12 cellular contexts compared by ENCODE assay signal in genomic region chr15:90212221-90213079, GRCh38. TPM values are rescaled to one million over a fixed set of nuclear protein-coding genes. Genes with fewer than 3 reads are reported as not detected.
A peak's percentile ranks its signal among the peaks of the same experiment; 100 is the strongest.
DNase-seq lines count a peak whose midpoint lies in the region; ATAC-seq, FAIRE-seq and TF ChIP-seq lines count a peak whose summit lies in the region.
"Had no signal": no experiment of that assay in that cellular context is flagged by ENCODE, and none has a peak within 500 bp of the region (broad histone marks: within the 10 kb centered on the region; RNA-seq: fewer than 3 reads in every experiment).

No MANE protein-coding gene starts in this region.

- no peaks in the 10 kb centered on the region for H3K4me1 ChIP-seq in GM23338 (ENCODE audit: insufficient read depth)
- H3K4me1 ChIP-seq in kidney (ENCODE audit: control insufficient read depth in 1 of 2, insufficient read depth in 1 of 2, low read depth in 1 of 2, low read length in 2 of 2): peaks cover 20 to 25% of the 10 kb centered on the region in 2 donors

- no peak overlapping the region for H3K4me3 Mint-ChIP-seq in GM23338
- H3K4me3 Mint-ChIP-seq in stimulated activated memory B cell treated with anti-CD40 and anti-IgM and Interleukin-4, amounts not matched to agents 10 μg/mL and 1 μg/mL and 100 μg/mL, for 72 hours: peak overlapping the region; percentile 17
- H3K4me3 Mint-ChIP-seq in activated CD4-positive, alpha-beta memory T cell treated with anti-CD3 and anti-CD28 coated beads for 36 hours: no peak overlapping the region

- peaks cover 13% of the 10 kb centered on the region for H4K20me1 ChIP-seq in GM23338 (replicated peaks; ENCODE audit: insufficient read depth)

- no peak for ATAC-seq in GM23338
- no peak for ATAC-seq in stimulated activated memory B cell treated with anti-CD40 and anti-IgM and Interleukin-4, amounts not matched to agents 10 μg/mL and 1 μg/mL and 100 μg/mL, for 72 hours

- peaks cover 3% of the 10 kb centered on the region; the same call in 2 of the 3 replicates for H3K36me3 Mint-ChIP-seq in GM23338 (ENCODE audit: low read depth)
- peaks cover 23% of the 10 kb centered on the region for H3K36me3 Mint-ChIP-seq in stimulated activated memory B cell treated with anti-CD40 and anti-IgM and Interleukin-4, amounts not matched to agents 10 μg/mL and 1 μg/mL and 100 μg/mL, for 72 hours
- peaks cover 2% of the 10 kb centered on the region for H3K36me3 Mint-ChIP-seq in activated CD4-positive, alpha-beta memory T cell treated with anti-CD3 and anti-CD28 coated beads for 36 hours

- H3K9me3 ChIP-seq in WERI-Rb-1 (ENCODE audit: severe bottlenecking) (no peaks in the 10 kb centered on the region), kidney (ENCODE audit: control insufficient read depth in 1 of 2, low read length in 2 of 2) (no peaks in the 10 kb centered on the region)
- H3K9me3 ChIP-seq: right lobe of liver had no signal

- H3K27me3 ChIP-seq in GM23338 (ENCODE audit: insufficient read depth) (no peaks in the 10 kb centered on the region), WERI-Rb-1 (ENCODE audit: insufficient read depth, low read depth, severe bottlenecking) (no peaks in the 10 kb centered on the region)
- H3K27me3 ChIP-seq: right lobe of liver had no signal

- peak overlapping the region; percentile 83; the same call in 1 of the 2 replicates for H3K27ac Mint-ChIP-seq in GM23338
- H3K27ac Mint-ChIP-seq in stimulated activated memory B cell treated with anti-CD40 and anti-IgM and Interleukin-4, amounts not matched to agents 10 μg/mL and 1 μg/mL and 100 μg/mL, for 72 hours: peak overlapping the region; percentile 95
- no peak overlapping the region for H3K27ac Mint-ChIP-seq in activated CD4-positive, alpha-beta memory T cell treated with anti-CD3 and anti-CD28 coated beads for 36 hours

- POLR2A ChIA-PET in activated CD4-positive, alpha-beta memory T cell treated with anti-CD3 and anti-CD28 coated beads for 36 hours (lab: Charles Lee): interaction anchor here (0.9 kb wide), 1 partner anchor 18 kb away, joined by 3 read pairs; no protein-coding TSS in a partner anchor

- intact Hi-C loops in kidney (cut with DNase I): no loop called here
- intact Hi-C loops in activated CD4-positive, alpha-beta memory T cell treated with anti-CD3 and anti-CD28 coated beads for 36 hours (cut with micrococcal nuclease): no loop called here

- CTCF ChIA-PET in activated CD4-positive, alpha-beta memory T cell treated with anti-CD3 and anti-CD28 coated beads for 36 hours (lab: Charles Lee): interaction anchor here (1.0 to 1.1 kb wide), 2 partner anchors 9 to 74 kb away, joined by 3 read pairs; no protein-coding TSS in a partner anchor

- no peak for DNase-seq in GM23338 (ENCODE audit: low spot score)
- DNase-seq in WERI-Rb-1: no peak
- peak; percentile 82 for DNase-seq in kidney
- no peak for DNase-seq in caudate nucleus (lab: John Stamatoyannopoulos, UW)
- no peak for DNase-seq in activated CD4-positive, alpha-beta memory T cell treated with anti-CD3 and anti-CD28 coated beads for 36 hours
- no peak for DNase-seq in foreskin melanocyte
- DNase-seq in cerebellar nuclear complex (lab: John Stamatoyannopoulos, UW): no peak
- DNase-seq: activated T-cell treated with anti-CD3 and anti-CD28 coated beads for 4 hours, NCI-H2029, right lobe of liver had no signal

- peaks cover 16% of the 10 kb centered on the region for H3K4me1 Mint-ChIP-seq in GM23338
- H3K4me1 Mint-ChIP-seq in stimulated activated memory B cell treated with anti-CD40 and anti-IgM and Interleukin-4, amounts not matched to agents 10 μg/mL and 1 μg/mL and 100 μg/mL, for 72 hours: peaks cover 96% of the 10 kb centered on the region
- H3K4me1 Mint-ChIP-seq in activated CD4-positive, alpha-beta memory T cell treated with anti-CD3 and anti-CD28 coated beads for 36 hours (ENCODE audit: low read depth): peaks cover 34% of the 10 kb centered on the region

- no peak for FAIRE-seq in kidney (lab: Jason Lieb, UNC)
- FAIRE-seq: GM12892 had no signal

- no peaks in the 10 kb centered on the region for H3K9me3 Mint-ChIP-seq in GM23338
- no peaks in the 10 kb centered on the region for H3K9me3 Mint-ChIP-seq in stimulated activated memory B cell treated with anti-CD40 and anti-IgM and Interleukin-4, amounts not matched to agents 10 μg/mL and 1 μg/mL and 100 μg/mL, for 72 hours
- H3K9me3 Mint-ChIP-seq in activated CD4-positive, alpha-beta memory T cell treated with anti-CD3 and anti-CD28 coated beads for 36 hours: no peaks in the 10 kb centered on the region

- H3F3A ChIP-seq in GM23338 (replicated peaks; ENCODE audit: low read depth): no peaks in the 10 kb centered on the region

- peak overlapping the region in 1 of 2 donors; percentile 35 for H3K9ac ChIP-seq in kidney (ENCODE audit: low read length in 2 of 2)

- peaks cover 13% of the 10 kb centered on the region for H3K27me3 Mint-ChIP-seq in GM23338 (ENCODE audit: insufficient read depth, low read depth, poor library complexity)
- no peaks in the 10 kb centered on the region for H3K27me3 Mint-ChIP-seq in stimulated activated memory B cell treated with anti-CD40 and anti-IgM and Interleukin-4, amounts not matched to agents 10 μg/mL and 1 μg/mL and 100 μg/mL, for 72 hours
- no peaks in the 10 kb centered on the region for H3K27me3 Mint-ChIP-seq in activated CD4-positive, alpha-beta memory T cell treated with anti-CD3 and anti-CD28 coated beads for 36 hours

- TF ChIP-seq CTCF in GM23338 (conservative IDR thresholded peaks at IDR 0.05; ENCODE audit: low read depth in 2 of 2) (no peak), WERI-Rb-1 (IDR thresholded peaks at IDR 0.05; ENCODE audit: low read depth, low read length) (no peak), kidney (IDR thresholded peaks at IDR 0.05; ENCODE audit: borderline replicate concordance, extremely low read depth, insufficient read depth) (no peak)

- no peak overlapping the region for H2AFZ ChIP-seq in GM23338

- H3K4me2 ChIP-seq in GM23338: no peak overlapping the region

- H3K4me3 ChIP-seq in GM23338 (no peak overlapping the region), WERI-Rb-1 (ENCODE audit: low read depth, low read length) (no peak overlapping the region), kidney (ENCODE audit: low read length in 2 of 2) (no peak overlapping the region)
- H3K4me3 ChIP-seq: right lobe of liver had no signal

- H3K79me2 ChIP-seq in GM23338 (replicated peaks; ENCODE audit: insufficient read depth): peaks cover 34% of the 10 kb centered on the region

- 0 out of 2 replicates have a peak, but pooled peaks cover 2% of the 10 kb centered on the region for H3K36me3 ChIP-seq in GM23338 (ENCODE audit: insufficient read depth)
- H3K36me3 ChIP-seq in WERI-Rb-1: peaks cover 78% of the 10 kb centered on the region
- H3K36me3 ChIP-seq in kidney (ENCODE audit: control insufficient read depth in 1 of 2, insufficient read depth in 2 of 2, low read length in 2 of 2): peaks cover 1 to 2% of the 10 kb centered on the region in 2 donors

- H3K27ac ChIP-seq in GM23338 (ENCODE audit: low read depth) (no peak overlapping the region), WERI-Rb-1 (peak overlapping the region; percentile 75), kidney (ENCODE audit: low read depth in 2 of 2, low read length in 2 of 2) (peak overlapping the region; percentile 79 to 85), caudate nucleus (ENCODE audit: low read depth, low read length) (no peak overlapping the region)

- H3K9me2 ChIP-seq in GM23338 (ENCODE audit: insufficient read depth): no peaks in the 10 kb centered on the region

TF ChIP-seq in GM23338, 12 proteins besides CTCF, POLR2A, EP300 and RAD21 (continues in another document):
- no peak for TF ChIP-seq ZNF114 (CRISPR knock-in tag; IDR thresholded peaks at IDR 0.05)
- TF ChIP-seq ETS1 (IDR thresholded peaks at IDR 0.05): no peak
- TF ChIP-seq EZH2 (IDR thresholded peaks at IDR 0.05; ENCODE audit: low read depth, unreplicated experiment): no peak
- TF ChIP-seq CREB1 (CRISPR knock-in tag; IDR thresholded peaks at IDR 0.05; ENCODE audit: low read depth): no peak

RNA-seq across cellular contexts. Expression of gene SEMA4B, which starts 11.3 kb away (rescaled TPM):
- 41.2 and 48.2 TPM in 2 replicates for total RNA-seq in GM23338 (2014; rRNA removed; shearing (Covaris generic))
- polyA plus RNA-seq in GM23338 (2016; fragmentation: Nextera tagmentation; extraction: Ambion mirVana): 16.7 and 19.5 TPM in 2 replicates
- total RNA-seq in kidney: 190 TPM
- 28.7 TPM for polyA plus RNA-seq in kidney (ENCODE audit: insufficient read depth, low read depth, low replicate concordance)
- 10 to 100 TPM; 13.1 to 16.7 TPM for total RNA-seq in activated CD4-positive, alpha-beta memory T cell treated with anti-CD3 and anti-CD28 coated beads for 36 hours

RNA-seq across cellular contexts. Expression of gene CIB1, which starts 21.3 kb away (rescaled TPM):
- 9.8 and 11.2 TPM in 2 replicates for total RNA-seq in GM23338 (2014; rRNA removed; shearing (Covaris generic))
- 33.5 and 35.9 TPM in 2 replicates for polyA plus RNA-seq in GM23338 (2016; fragmentation: Nextera tagmentation; extraction: Ambion mirVana)
- 158 TPM for total RNA-seq in kidney
- polyA plus RNA-seq in kidney (ENCODE audit: insufficient read depth, low read depth, low replicate concordance): 321 TPM
- total RNA-seq in activated CD4-positive, alpha-beta memory T cell treated with anti-CD3 and anti-CD28 coated beads for 36 hours: 100 to 1,000 TPM; 162 to 170 TPM

RNA-seq across cellular contexts. Expression of gene GDPGP1, which starts 21.6 kb away (rescaled TPM):
- total RNA-seq in GM23338 (2014; rRNA removed; shearing (Covaris generic)): 1.2 and 3.8 TPM in 2 replicates
- polyA plus RNA-seq in GM23338 (2016; fragmentation: Nextera tagmentation; extraction: Ambion mirVana): 0.52 and 0.61 TPM in 2 replicates
- total RNA-seq in kidney: 15.3 TPM
- 4.8 TPM for polyA plus RNA-seq in kidney (ENCODE audit: insufficient read depth, low read depth, low replicate concordance)
- 1 to 10 TPM; 8.0 to 9.2 TPM for total RNA-seq in activated CD4-positive, alpha-beta memory T cell treated with anti-CD3 and anti-CD28 coated beads for 36 hours

RNA-seq across cellular contexts. Expression of gene TTLL13, which starts 36.9 kb away (rescaled TPM):
- not detected in 2 replicates for total RNA-seq in GM23338 (2014; rRNA removed; shearing (Covaris generic))
- polyA plus RNA-seq in GM23338 (2016; fragmentation: Nextera tagmentation; extraction: Ambion mirVana) (not detected in 2 replicates), kidney (ENCODE audit: insufficient read depth, low read depth, low replicate concordance) (0.88 TPM)
- total RNA-seq in kidney: 0.54 TPM
- under 1 TPM; 0.55 to 0.73 TPM for total RNA-seq in activated CD4-positive, alpha-beta memory T cell treated with anti-CD3 and anti-CD28 coated beads for 36 hours

RNA-seq across cellular contexts. Expression of gene NGRN, which starts 53.0 kb away (rescaled TPM):
- 92.2 and 131 TPM in 2 replicates for total RNA-seq in GM23338 (2014; rRNA removed; shearing (Covaris generic))
- 79.2 and 88.9 TPM in 2 replicates for polyA plus RNA-seq in GM23338 (2016; fragmentation: Nextera tagmentation; extraction: Ambion mirVana)
- total RNA-seq in kidney: 81.9 TPM
- 93.8 TPM for polyA plus RNA-seq in kidney (ENCODE audit: insufficient read depth, low read depth, low replicate concordance)
- total RNA-seq in activated CD4-positive, alpha-beta memory T cell treated with anti-CD3 and anti-CD28 coated beads for 36 hours: 10 to 100 TPM; 25.3 to 28.6 TPM

Comparison
In these comparisons a context has a peak if more than half of its experiments do, and no peak if none do; other contexts are left out.
1. H3K27ac ChIP-seq: peak in WERI-Rb-1 (single experiment) and kidney (2 of 2); none in GM23338 (single experiment) and caudate nucleus (single experiment).
2. RNA of gene CIB1, which starts 21.3 kb away (total RNA-seq): 162 to 170 TPM in activated CD4-positive, alpha-beta memory T cell treated with anti-CD3 and anti-CD28 coated beads for 36 hours and 158 TPM in kidney (single experiment); 9.8 to 11.2 TPM in GM23338; every median in the first group is over 10 times any median in the second.